9 cellular contexts compared by ENCODE assay signal in the genomic region with DNA sequence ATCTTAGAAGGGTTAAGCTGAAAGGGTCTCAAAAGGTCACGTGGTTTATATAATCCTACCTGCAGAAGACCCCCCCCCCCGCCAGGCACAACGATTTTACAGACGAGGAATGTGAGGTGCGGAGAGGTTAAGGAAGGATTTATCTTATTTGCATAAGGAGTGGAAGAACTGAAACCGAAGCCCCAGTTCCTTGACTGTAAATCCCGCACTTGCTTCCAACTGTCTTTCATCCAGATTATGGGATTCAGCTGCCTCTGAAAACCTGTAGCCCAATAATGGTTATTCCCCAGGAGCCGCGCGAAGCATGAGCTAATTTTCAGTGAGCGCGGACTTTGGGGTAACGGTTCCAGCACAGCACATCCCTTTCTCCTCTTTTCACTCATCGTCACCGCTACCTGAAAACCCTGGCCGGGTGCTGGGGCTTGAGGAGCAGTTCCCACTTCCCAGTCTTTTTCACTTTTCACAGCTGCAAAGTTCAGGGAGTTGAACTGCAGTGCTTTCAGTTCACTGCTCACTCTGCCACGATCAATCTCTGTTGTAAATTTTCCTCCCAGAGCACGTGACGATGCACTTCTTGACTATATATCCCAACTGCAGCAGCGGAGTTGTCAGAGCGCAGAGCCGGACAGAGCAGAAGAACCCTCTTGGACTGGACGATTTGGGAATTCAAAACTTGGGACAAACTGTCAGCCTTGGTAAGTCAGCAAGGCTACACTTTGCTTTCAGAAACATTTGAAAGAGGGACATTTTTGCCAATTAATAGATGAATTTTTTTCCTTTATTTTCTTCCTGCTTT. TPM values are rescaled to one million over a fixed set of nuclear protein-coding genes. Genes with fewer than 3 reads are reported as not detected.
A peak's percentile ranks its signal among the peaks of the same experiment; 100 is the strongest.
DNase-seq lines count a peak whose midpoint lies in the region; ATAC-seq and TF ChIP-seq lines count a peak whose summit lies in the region.
"Had no signal": no experiment of that assay in that cellular context is flagged by ENCODE, and none has a peak within 500 bp of the region (broad histone marks: within the 10 kb centered on the region; RNA-seq: fewer than 3 reads in every experiment).

A gene with protein sequence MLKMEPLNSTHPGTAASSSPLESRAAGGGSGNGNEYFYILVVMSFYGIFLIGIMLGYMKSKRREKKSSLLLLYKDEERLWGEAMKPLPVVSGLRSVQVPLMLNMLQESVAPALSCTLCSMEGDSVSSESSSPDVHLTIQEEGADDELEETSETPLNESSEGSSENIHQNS (plus strand): TSS at position 611 of the 796 bp plus-strand sequence. CDS start 641 bp downstream, outside the sequence.

- peak; percentile 72 for DNase-seq in HFFc6
- peak; percentile 42 for DNase-seq in colonic mucosa
- no peak for DNase-seq in lung (ENCODE audit: low spot score)
- DNase-seq in suprapubic skin (ENCODE audit: low spot score in 2 of 2), result no peak
- DNase-seq in putamen (ENCODE audit: low spot score), result no peak
- DNase-seq in NCI-H226, result no peak
- no peak for DNase-seq in glutamatergic neuron

- H3K27ac ChIP-seq in colonic mucosa (peak within 1 kb of the TSS; percentile 55), lung (ENCODE audit: low read depth in 1 of 2, low read length in 1 of 2) (peak within 1 kb of the TSS in 1 of 2 donors; percentile 78), suprapubic skin (peak within 1 kb of the TSS; percentile 77)

- ATAC-seq in lung (ENCODE audit: insufficient read depth, low FRiP score) (no peak), HG03439 (IDR thresholded peaks at IDR 0.05; ENCODE audit: unreplicated experiment) (no peak)

- H3K27me3 ChIP-seq in colonic mucosa, result no peaks in the 10 kb centered on the region
- H3K27me3 ChIP-seq in lung (ENCODE audit: control insufficient read depth, insufficient read depth), result no peaks in the 10 kb centered on the region
- peaks cover 6% of the 10 kb centered on the region for H3K27me3 ChIP-seq in suprapubic skin

- no peaks in the 10 kb centered on the region for H3K9me3 ChIP-seq in colonic mucosa
- no peaks in the 10 kb centered on the region for H3K9me3 ChIP-seq in lung (ENCODE audit: control insufficient read depth in 2 of 2, insufficient read depth in 1 of 2, low read length in 1 of 2)
- no peaks in the 10 kb centered on the region for H3K9me3 ChIP-seq in suprapubic skin

- H3K4me3 ChIP-seq in colonic mucosa (peak within 1 kb of the TSS; percentile 32), lung (peak within 1 kb of the TSS; percentile 7), suprapubic skin (peak within 1 kb of the TSS; percentile 47)

- no peaks in the 10 kb centered on the region for H3K9me3 Mint-ChIP-seq in HFFc6
- peaks cover 2% of the 10 kb centered on the region for H3K9me3 Mint-ChIP-seq in glutamatergic neuron (ENCODE audit: unreplicated experiment)
- H3K9me3 Mint-ChIP-seq: activated naive CD4-positive, alpha-beta T cell treated with anti-CD3 and anti-CD28 coated beads, Interleukin-2, amount 50 U/mL, for 24 hours had no signal

- H3K4me1 ChIP-seq in colonic mucosa, result no peaks in the 10 kb centered on the region
- H3K4me1 ChIP-seq in lung (ENCODE audit: control insufficient read depth in 2 of 2, insufficient read depth in 2 of 2, low read length in 2 of 2), result peaks cover 0 to 9% of the 10 kb centered on the region in 2 donors
- peaks cover 35% of the 10 kb centered on the region for H3K4me1 ChIP-seq in suprapubic skin

- no peaks in the 10 kb centered on the region for H3K36me3 ChIP-seq in colonic mucosa
- H3K36me3 ChIP-seq in lung (ENCODE audit: control insufficient read depth in 2 of 2, insufficient read depth in 2 of 2, low read length in 2 of 2), result no peaks in the 10 kb centered on the region
- H3K36me3 ChIP-seq in suprapubic skin, result no peaks in the 10 kb centered on the region

- H3K9ac ChIP-seq in colonic mucosa (ENCODE audit: low read depth in 2 of 2, low read length in 2 of 2), result peak within 1 kb of the TSS; percentile 58 to 72

- H3K36me3 Mint-ChIP-seq in HFFc6 (ENCODE audit: low read depth) (peaks cover 20% of the 10 kb centered on the region), glutamatergic neuron (ENCODE audit: unreplicated experiment) (no peaks in the 10 kb centered on the region)
- H3K36me3 Mint-ChIP-seq: activated naive CD4-positive, alpha-beta T cell treated with anti-CD3 and anti-CD28 coated beads, Interleukin-2, amount 50 U/mL, for 24 hours had no signal

- H3K27ac Mint-ChIP-seq in HFFc6, result peak within 1 kb of the TSS; percentile 87
- H3K27ac Mint-ChIP-seq in glutamatergic neuron (ENCODE audit: unreplicated experiment), result no peak within 1 kb of the TSS
- H3K27ac Mint-ChIP-seq: activated naive CD4-positive, alpha-beta T cell treated with anti-CD3 and anti-CD28 coated beads, Interleukin-2, amount 50 U/mL, for 24 hours had no signal

- TF ChIP-seq CTCF in HFFc6 (IDR thresholded peaks at IDR 0.05), result no peak
- TF ChIP-seq CTCF in colonic mucosa (IDR thresholded peaks at IDR 0.05), result no peak
- no peak for TF ChIP-seq CTCF in lung (IDR thresholded peaks at IDR 0.05; ENCODE audit: control extremely low read depth, extremely low read depth)
- no peak for TF ChIP-seq CTCF in suprapubic skin (IDR thresholded peaks at IDR 0.05)
- TF ChIP-seq CTCF in glutamatergic neuron (IDR thresholded peaks at IDR 0.05; ENCODE audit: partially characterized antibody, unreplicated experiment), result no peak

- H3K27me3 Mint-ChIP-seq in HFFc6 (ENCODE audit: insufficient read depth) (no peaks in the 10 kb centered on the region), glutamatergic neuron (ENCODE audit: unreplicated experiment) (no peaks in the 10 kb centered on the region)

- TF ChIP-seq POLR2A in suprapubic skin (IDR thresholded peaks at IDR 0.05), result peak; percentile 53 to 78

- intact Hi-C loops in colonic mucosa (cut with DNase I), result no loop called here

- 36 to 51% methylated on average over 23 of the region's 23 CpGs for WGBS in lung, 2 donors
- WGBS in suprapubic skin, result 26% methylated on average over 23 of the region's 23 CpGs

- H3K4me3 Mint-ChIP-seq in HFFc6, result peak within 1 kb of the TSS; percentile 91
- no peak within 1 kb of the TSS for H3K4me3 Mint-ChIP-seq in glutamatergic neuron (ENCODE audit: unreplicated experiment)
- H3K4me3 Mint-ChIP-seq: activated naive CD4-positive, alpha-beta T cell treated with anti-CD3 and anti-CD28 coated beads, Interleukin-2, amount 50 U/mL, for 24 hours had no signal

- no peak for TF ChIP-seq EP300 in suprapubic skin (IDR thresholded peaks at IDR 0.05)

- peaks cover 85% of the 10 kb centered on the region for H3K4me1 Mint-ChIP-seq in HFFc6 (ENCODE audit: low read depth)
- H3K4me1 Mint-ChIP-seq in glutamatergic neuron (ENCODE audit: low read depth, unreplicated experiment), result peaks cover 4% of the 10 kb centered on the region
- H3K4me1 Mint-ChIP-seq: activated naive CD4-positive, alpha-beta T cell treated with anti-CD3 and anti-CD28 coated beads, Interleukin-2, amount 50 U/mL, for 24 hours had no signal

RNA-seq across cellular contexts. Expression of the gene that starts here (rescaled TPM):
- total RNA-seq in HFFc6 (2021; fragmentation: NEBNext Ultra II Directional; extraction: Animal tissue kit (Norgen Biotek cat#: 25700)), result 10 to 100 TPM in 1 of 6 experiments, 1 to 10 TPM in 5; 4.6 to 10.5 (median 5.0) TPM
- total RNA-seq in colonic mucosa (1 to 10 TPM in 1 of 2 donors, under 1 TPM in 1; 0.42 to 2.1 TPM), lung (1 to 10 TPM; 1.2 to 5.3 TPM), suprapubic skin (1 to 10 TPM in 3 of 4 donors, under 1 TPM in 1; 0.64 to 2.4 (median 2.1) TPM), glutamatergic neuron (ENCODE audit: unreplicated experiment) (not detected)
- polyA plus RNA-seq in lung, result under 1 TPM; 0.79 to 0.90 TPM

Comparison
In these comparisons a context has a peak if more than half of its experiments do, and no peak if none do; other contexts are left out.
1. DNase-seq: peak in HFFc6 (single experiment) and colonic mucosa (single experiment); none in lung (single experiment), suprapubic skin (0 of 2), putamen (single experiment), NCI-H226 (single experiment) and glutamatergic neuron (single experiment).
2. Peak in every context shown above with its lines, with median percentiles within 50 percentile points of each other: H3K4me3 ChIP-seq.